In the genomic region with DNA sequence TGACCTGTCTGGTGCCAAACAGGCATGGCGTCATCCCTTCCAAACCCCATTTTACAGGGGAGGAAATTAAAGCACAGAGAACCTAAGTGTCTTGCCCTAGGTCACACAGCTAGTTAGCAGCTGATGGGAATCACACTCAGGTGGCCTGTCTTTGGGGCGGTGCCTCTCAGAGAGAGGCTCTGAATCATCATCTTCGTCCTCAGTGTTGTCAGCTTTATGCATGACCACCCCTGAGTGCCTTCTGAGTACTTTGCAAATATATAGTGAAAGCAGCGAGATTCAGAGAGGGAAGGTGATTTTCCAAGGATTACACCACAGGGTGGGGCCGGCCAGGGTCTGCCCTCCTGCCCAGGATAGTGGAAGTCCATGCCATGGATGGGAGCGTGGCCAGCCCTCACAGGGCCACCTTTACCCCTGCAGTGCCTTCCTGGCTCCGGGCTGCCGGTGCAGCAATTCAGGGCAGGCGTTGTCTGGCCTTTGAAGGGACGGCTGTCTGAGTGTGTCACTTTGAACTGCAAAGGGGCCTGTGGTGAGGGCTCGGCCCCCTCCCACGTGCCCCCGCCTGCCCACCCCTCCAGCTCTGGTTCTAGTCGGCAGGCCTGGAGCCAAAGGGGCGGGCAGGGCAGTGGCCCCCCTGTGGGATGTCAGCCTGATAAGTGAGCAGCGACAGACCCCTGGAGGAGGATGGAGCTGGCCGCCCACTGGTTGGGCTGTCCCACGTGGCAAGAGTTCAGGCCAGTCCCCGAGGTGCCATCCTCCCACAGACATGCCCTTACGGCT, we compare ENCODE assay signal across 22 cellular contexts. TPM values are rescaled to one million over a fixed set of nuclear protein-coding genes. Genes with fewer than 3 reads are reported as not detected.
DNase-seq lines count a peak whose midpoint lies in the region; ATAC-seq, FAIRE-seq and TF ChIP-seq lines count a peak whose summit lies in the region.
"Had no signal": no experiment of that assay in that cellular context is flagged by ENCODE, and none has a peak within 500 bp of the region (broad histone marks: within the 10 kb centered on the region; RNA-seq: fewer than 3 reads in every experiment).

No MANE protein-coding gene starts in this region.

- POLR2A ChIA-PET in A549 (lab: Yijun Ruan, JAX): no interaction called here
- POLR2A ChIA-PET in CD8-positive, alpha-beta memory T cell (lab: Charles Lee): no interaction called here

- H3K4me3 ChIP-seq in A549: no peak overlapping the region
- H3K4me3 ChIP-seq in CD8-positive, alpha-beta memory T cell (ENCODE audit: low read length): no peak overlapping the region
- H3K4me3 ChIP-seq: left lung, ovary, PC-9, thoracic aorta had no signal

- H3K36me3 Mint-ChIP-seq in CD8-positive, alpha-beta memory T cell: no peaks in the 10 kb centered on the region
- H3K36me3 Mint-ChIP-seq in progenitor cell of endocrine pancreas (ENCODE audit: insufficient read depth): no peaks in the 10 kb centered on the region

- H3K4me3 Mint-ChIP-seq in CD8-positive, alpha-beta memory T cell: no peak overlapping the region
- H3K4me3 Mint-ChIP-seq in progenitor cell of endocrine pancreas (ENCODE audit: low read depth): no peak overlapping the region

- CTCF ChIA-PET in A549 (lab: Yijun Ruan, JAX): interaction anchor here (1.1 to 1.6 kb wide), 5 partner anchors 19 to 129 kb away, joined by 3 to 4 read pairs (median 3); no protein-coding TSS in a partner anchor
- CTCF ChIA-PET in CD8-positive, alpha-beta memory T cell (lab: Charles Lee): no interaction called here

- TF ChIP-seq CTCF in A549 (IDR thresholded peaks at IDR 0.05): no peak
- no peak for TF ChIP-seq CTCF in foreskin keratinocyte (conservative IDR thresholded peaks at IDR 0.05)
- TF ChIP-seq CTCF in progenitor cell of endocrine pancreas (IDR thresholded peaks at IDR 0.05; ENCODE audit: unreplicated experiment): no peak

- DNase-seq in A549 (ENCODE audit: low read depth in 1 of 2, low spot score in 1 of 2): no peak
- peak; percentile 19 for DNase-seq in DMS79 treated with DMSO at 0.1 percent for 48 hours (lab: John Stamatoyannopoulos, UW)
- DNase-seq in NCI-H345 treated with DMSO at 0.1 percent for 48 hours (lab: John Stamatoyannopoulos, UW; ENCODE audit: unreplicated experiment): peak; percentile 25
- no peak for DNase-seq in foreskin keratinocyte
- no peak for DNase-seq in CD8-positive, alpha-beta memory T cell
- DNase-seq in substantia nigra (lab: John Stamatoyannopoulos, UW): no peak
- DNase-seq in progenitor cell of endocrine pancreas (ENCODE audit: low spot score, unreplicated experiment): no peak
- DNase-seq: activated CD4-positive, alpha-beta T cell treated with anti-CD3 and anti-CD28 coated beads for 1 hour; activated CD8-positive, alpha-beta memory T cell treated with anti-CD3 and anti-CD28 coated beads, Interleukin-2, amount 50 U/mL, for 48 hours; activated gamma-delta T cell treated with Interleukin-2 at 50 U/mL for 16 hours; HCEC 1CT; left lung; NCI-H1694; NCI-H526 treated with DMSO at 0.1 percent for 48 hours; ovary; PC-9; stimulated activated CD4-positive, alpha-beta T cell treated with anti-CD3 and anti-CD28 coated beads, Interleukin-2, amount 100 ng/mL, for 48 hours; T-helper 9 cell had no signal

- ATAC-seq in A549 (no peak), foreskin keratinocyte (peak; percentile 45), HG02852 (IDR thresholded peaks at IDR 0.05; ENCODE audit: unreplicated experiment) (no peak)
- ATAC-seq: left lung had no signal

- H3K4me1 Mint-ChIP-seq in CD8-positive, alpha-beta memory T cell: peaks cover 5 to 10% (median 5%) of the 10 kb centered on the region in 3 donors
- peaks cover 6% of the 10 kb centered on the region for H3K4me1 Mint-ChIP-seq in progenitor cell of endocrine pancreas (ENCODE audit: low read depth)

- no peak overlapping the region for H3K27ac Mint-ChIP-seq in CD8-positive, alpha-beta memory T cell
- no peak overlapping the region for H3K27ac Mint-ChIP-seq in progenitor cell of endocrine pancreas

- H3K9me3 Mint-ChIP-seq in CD8-positive, alpha-beta memory T cell: no peaks in the 10 kb centered on the region
- H3K9me3 Mint-ChIP-seq in progenitor cell of endocrine pancreas (ENCODE audit: low read depth): no peaks in the 10 kb centered on the region

- H3K9me3 ChIP-seq in A549: no peaks in the 10 kb centered on the region
- H3K9me3 ChIP-seq in CD8-positive, alpha-beta memory T cell (ENCODE audit: low read length): no peaks in the 10 kb centered on the region
- H3K9me3 ChIP-seq: left lung, ovary, thoracic aorta had no signal

- no peak for TF ChIP-seq EP300 in A549 (IDR thresholded peaks at IDR 0.05)

- no peaks in the 10 kb centered on the region for H3K36me3 ChIP-seq in CD8-positive, alpha-beta memory T cell (ENCODE audit: insufficient read depth, low read length)
- H3K36me3 ChIP-seq: left lung, ovary, thoracic aorta had no signal

- TF ChIP-seq POLR2A in A549 (IDR thresholded peaks at IDR 0.05; ENCODE audit: low read length): no peak

- peaks cover 32% of the 10 kb centered on the region for H3K27me3 ChIP-seq in foreskin keratinocyte
- H3K27me3 ChIP-seq in CD8-positive, alpha-beta memory T cell (ENCODE audit: insufficient read depth, low read length, poor library complexity, severe bottlenecking): peaks cover 41% of the 10 kb centered on the region

- H3K27ac ChIP-seq in A549 (no peak overlapping the region), foreskin keratinocyte (no peak overlapping the region), substantia nigra (ENCODE audit: low read depth, low read length, poor library complexity, severe bottlenecking) (no peak overlapping the region)
- H3K27ac ChIP-seq in CD8-positive, alpha-beta memory T cell (ENCODE audit: low read depth, low read length): no peak overlapping the region
- H3K27ac ChIP-seq: left lung, ovary, PC-9, thoracic aorta had no signal

- no peak for FAIRE-seq in A549 (lab: Jason Lieb, UNC)
- FAIRE-seq: frontal cortex had no signal

- no peak for TF ChIP-seq RAD21 in A549 (conservative IDR thresholded peaks at IDR 0.05 in 1 of 2, IDR thresholded peaks at IDR 0.05 in 1 of 2)

- 63% methylated on average over 12 of the region's 20 CpGs for WGBS in A549 (ENCODE audit: missing lambda C conversion rate)

- no peak overlapping the region for H3K4me2 ChIP-seq in A549
- H3K4me2 ChIP-seq: PC-9 had no signal

- no peaks in the 10 kb centered on the region; the same call in 2 of the 3 replicates for H3K4me1 ChIP-seq in A549
- peaks cover 9% of the 10 kb centered on the region for H3K4me1 ChIP-seq in foreskin keratinocyte
- peaks cover 8% of the 10 kb centered on the region for H3K4me1 ChIP-seq in CD8-positive, alpha-beta memory T cell (ENCODE audit: insufficient read depth, low read length)

- H3K27me3 Mint-ChIP-seq in CD8-positive, alpha-beta memory T cell: peaks cover 29 to 69% of the 10 kb centered on the region in 2 donors
- peaks cover 81% of the 10 kb centered on the region for H3K27me3 Mint-ChIP-seq in progenitor cell of endocrine pancreas

TF ChIP-seq in A549, 52 proteins besides CTCF, POLR2A, EP300 and RAD21:
- TF ChIP-seq NR3C1 (IDR thresholded peaks at IDR 0.05) (no peak), ZFP36 (IDR thresholded peaks at IDR 0.05; ENCODE audit: borderline replicate concordance, partially characterized antibody) (peak; percentile 29)

RNA-seq across cellular contexts. Expression of gene LMX1B, which starts 16.9 kb away (rescaled TPM):
- polyA plus RNA-seq in A549 (2011; rRNA removed): 0.41 and 0.48 TPM in 2 replicates
- 0.99 and 1.5 TPM in 2 replicates for polyA plus RNA-seq in A549 (2012; cell fraction: cytosol; rRNA removed)
- 1.2 and 1.5 TPM in 2 replicates for polyA plus RNA-seq in A549 (2012; cell fraction: nucleus; rRNA removed)
- polyA plus RNA-seq in A549 (2017; fragmentation: RNase III; extraction: RNeasy Plus Mini Kit Qiagen cat#74134 plus additional on column Dnase treatment): 0.56 to 0.98 TPM (median 0.57 TPM) in 3 replicates
- polyA minus RNA-seq in A549 (2011; rRNA and poly(A)+ RNA removed): 0.37 and 0.49 TPM in 2 replicates
- total RNA-seq in foreskin keratinocyte: 1.1 and 1.2 TPM in 2 replicates
- polyA plus RNA-seq in foreskin keratinocyte: 0.95 and 1.2 TPM in 2 replicates
- not detected for total RNA-seq in CD8-positive, alpha-beta memory T cell
- polyA plus RNA-seq in CD8-positive, alpha-beta memory T cell: not detected
- 9.1 and 11.0 TPM in 2 replicates for total RNA-seq in progenitor cell of endocrine pancreas
- total RNA-seq: HT-29, PC-9, thoracic aorta had no signal

Comparison
In these comparisons a context has a peak if more than half of its experiments do, and no peak if none do; other contexts are left out.
1. DNase-seq: peak in DMS79 treated with DMSO at 0.1 percent for 48 hours (single experiment) and NCI-H345 treated with DMSO at 0.1 percent for 48 hours (single experiment); none in A549 (0 of 2), foreskin keratinocyte (0 of 2), CD8-positive, alpha-beta memory T cell (0 of 5), substantia nigra (0 of 49) and progenitor cell of endocrine pancreas (single experiment).